In genomic region chr14:96479435-96480146, GRCh38 we compare ENCODE assay signal across 3 cellular contexts.
TF ChIP-seq lines count a peak whose summit lies in the region.

No MANE protein-coding gene starts in this region.

TF ChIP-seq in IMR-90, 13 proteins besides CTCF, POLR2A, EP300 and RAD21:
- no peak for TF ChIP-seq SMC3 (IDR thresholded peaks at IDR 0.05; ENCODE audit: low read depth, low read length)
- TF ChIP-seq CEBPB (IDR thresholded peaks at IDR 0.05; ENCODE audit: low read depth, low read length), result no peak
- no peak for TF ChIP-seq RCOR1 (IDR thresholded peaks at IDR 0.05; ENCODE audit: insufficient replicate concordance, low read length)
- TF ChIP-seq CHD1 (IDR thresholded peaks at IDR 0.05; ENCODE audit: low read depth, low read length), result no peak
- TF ChIP-seq MAZ (IDR thresholded peaks at IDR 0.05; ENCODE audit: borderline replicate concordance, low read depth, low read length), result no peak
- TF ChIP-seq MXI1 (IDR thresholded peaks at IDR 0.05; ENCODE audit: borderline replicate concordance, low read depth, low read length), result no peak
- TF ChIP-seq MAFK (IDR thresholded peaks at IDR 0.05; ENCODE audit: low read depth, low read length), result no peak
- no peak for TF ChIP-seq BHLHE40 (IDR thresholded peaks at IDR 0.05; ENCODE audit: low read depth, low read length)
- no peak for TF ChIP-seq RFX5 (IDR thresholded peaks at IDR 0.05; ENCODE audit: low read depth, low read length)
- no peak for TF ChIP-seq FOS (IDR thresholded peaks at IDR 0.05; ENCODE audit: low read depth, low read length)
- TF ChIP-seq USF2 (IDR thresholded peaks at IDR 0.05; ENCODE audit: low read depth, low read length), result no peak
- TF ChIP-seq ELK1 (IDR thresholded peaks at IDR 0.05; ENCODE audit: borderline replicate concordance, low read depth, low read length), result no peak
- TF ChIP-seq NFE2L2 (IDR thresholded peaks at IDR 0.05; ENCODE audit: low read depth, low read length), result no peak

TF ChIP-seq in K562, 482 proteins besides CTCF, POLR2A, EP300 and RAD21:
- TF ChIP-seq RBM25 (IDR thresholded peaks at IDR 0.05; ENCODE audit: low read depth, low read length, severe bottlenecking) (peak; percentile 16), NRF1 (conservative IDR thresholded peaks at IDR 0.05 in 1 of 2, IDR thresholded peaks at IDR 0.05 in 1 of 2) (no peak)

TF ChIP-seq in HepG2, 621 proteins besides CTCF, POLR2A, EP300 and RAD21:
- TF ChIP-seq SAP130 (CRISPR knock-in tag; IDR thresholded peaks at IDR 0.05; ENCODE audit: low read depth), result 0 out of 2 replicates have a peak, but pooled peaks have one; percentile 12
- no peak for TF ChIP-seq ZNF678 (CRISPR knock-in tag; IDR thresholded peaks at IDR 0.05)
- no peak for TF ChIP-seq FOXA1 (IDR thresholded peaks at IDR 0.05)
- 0 out of 2 replicates have a peak, but pooled peaks have one; percentile 5 for TF ChIP-seq FOXA1 (CRISPR knock-in tag; IDR thresholded peaks at IDR 0.05)
- TF ChIP-seq CREB1 (IDR thresholded peaks at IDR 0.05), result peak; percentile 68
- TF ChIP-seq CREB1 (CRISPR knock-in tag; IDR thresholded peaks at IDR 0.05), result no peak
- peak; percentile 87 for TF ChIP-seq ZNF629 (CRISPR knock-in tag; conservative IDR thresholded peaks at IDR 0.05)
- no peak for TF ChIP-seq ZBTB40 (IDR thresholded peaks at IDR 0.05)
- no peak for TF ChIP-seq ZBTB40 (CRISPR knock-in tag; IDR thresholded peaks at IDR 0.05)
- peak; percentile 79; the same call in 1 of the 2 replicates for TF ChIP-seq CHD4 (IDR thresholded peaks at IDR 0.05; ENCODE audit: borderline replicate concordance, low read length)
- peak; percentile 58; the same call in 1 of the 2 replicates for TF ChIP-seq ZMYM3 (CRISPR knock-in tag; IDR thresholded peaks at IDR 0.05)
- TF ChIP-seq FOXK1 (CRISPR knock-in tag; IDR thresholded peaks at IDR 0.05; ENCODE audit: borderline replicate concordance, low read depth), result peak; percentile 24; the same call in 1 of the 2 replicates
- 0 out of 2 replicates have a peak, but pooled peaks have one; percentile 39 for TF ChIP-seq ZBTB21 (CRISPR knock-in tag; IDR thresholded peaks at IDR 0.05)
TF ChIP-seq in HepG2: peak in this region for 8.
